1 cellular context compared by ENCODE assay signal in genomic region chr17:78171591-78172283, GRCh38.
TF ChIP-seq lines count a peak whose summit lies in the region.

No MANE protein-coding gene starts in this region.

TF ChIP-seq in A549, 52 proteins besides CTCF, POLR2A, EP300 and RAD21:
- 0 out of 2 replicates have a peak, but pooled peaks have one; percentile 14 for TF ChIP-seq PBX3 (IDR thresholded peaks at IDR 0.05)
- TF ChIP-seq JUN (IDR thresholded peaks at IDR 0.05), result peak in 1 of 2 experiments; percentile 30; a peak in 1 of 5 replicates
TF ChIP-seq in A549: peak in this region for 2; not testable (repeated sequence) for 50.
